In the genomic region with DNA sequence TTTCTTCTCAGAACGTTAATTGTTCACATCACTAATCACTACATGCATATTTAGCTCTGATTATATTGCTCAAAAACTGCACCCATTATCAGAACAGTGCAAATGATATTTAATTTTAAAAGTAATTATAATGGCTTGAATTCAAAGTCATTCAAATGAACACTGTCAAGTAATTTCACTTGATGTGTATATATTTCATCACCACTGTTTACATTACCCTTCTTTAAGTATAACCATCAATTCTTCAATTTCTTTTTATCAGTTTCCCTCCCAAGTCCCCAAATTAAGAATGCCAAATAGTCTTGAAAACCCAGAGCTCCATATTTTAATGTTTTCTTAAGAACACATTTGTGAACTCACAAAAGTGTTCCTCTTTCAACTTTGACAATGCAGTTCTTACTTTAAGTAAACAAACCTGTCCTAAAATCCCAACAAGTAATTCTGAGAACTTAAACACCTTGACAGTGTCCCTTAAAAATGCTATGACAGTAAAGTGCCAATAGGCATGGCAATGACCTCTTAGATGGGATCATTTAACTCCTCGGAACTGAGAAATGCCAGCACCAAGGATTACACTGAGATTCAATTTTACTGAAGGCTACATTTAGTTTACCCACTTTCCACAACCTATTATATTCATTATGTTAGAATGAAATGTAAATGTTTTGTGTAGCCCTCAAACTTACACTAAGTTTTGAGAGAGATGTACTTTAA, we compare ENCODE assay signal across 16 cellular contexts.
"Had no signal": no experiment of that assay in that cellular context is flagged by ENCODE, and none has a peak within 500 bp of the region (broad histone marks: within the 10 kb centered on the region; RNA-seq: fewer than 3 reads in every experiment).

No MANE protein-coding gene starts in this region.

- H3K4me3 Mint-ChIP-seq: activated B cell treated with CpG ODN at 0.5 μM for 24 hours; activated naive CD8-positive, alpha-beta T cell; endodermal cell; natural killer cell had no signal

- H3K9me3 Mint-ChIP-seq: activated B cell treated with CpG ODN at 0.5 μM for 24 hours, endodermal cell, natural killer cell had no signal

- H3K27ac Mint-ChIP-seq: activated B cell treated with CpG ODN at 0.5 μM for 24 hours, endodermal cell had no signal

- H3K4me1 Mint-ChIP-seq: activated B cell treated with CpG ODN at 0.5 μM for 24 hours, endodermal cell had no signal

- DNase-seq: activated B cell treated with CpG ODN at 0.5 μM for 24 hours; activated CD4-positive, alpha-beta T cell treated with anti-CD3 and anti-CD28 coated beads for 4 hours; activated gamma-delta T cell treated with Interleukin-2 at 50 U/mL for 16 hours; amniotic stem cell; endodermal cell; head of caudate nucleus; hypothalamus; left ventricle myocardium inferior; midbrain; natural killer cell; ovary; stimulated activated CD4-positive, alpha-beta T cell treated with anti-CD3 and anti-CD28 coated beads, Interleukin-4, amount 100 ng/mL, for 24 hours; stomach; T-helper 9 cell had no signal

- ATAC-seq: gastroesophageal sphincter, natural killer cell had no signal

- H3K27me3 Mint-ChIP-seq: activated B cell treated with CpG ODN at 0.5 μM for 24 hours; activated naive CD8-positive, alpha-beta T cell had no signal
